ENCODE assay signal across 1 cellular context in genomic region chr5:178196986-178197385, GRCh38.
TF ChIP-seq lines count a peak whose summit lies in the region.

No MANE protein-coding gene starts in this region.

TF ChIP-seq in IMR-90, 13 proteins besides CTCF, POLR2A, EP300 and RAD21 (continued from another document):
- TF ChIP-seq SMC3 (IDR thresholded peaks at IDR 0.05; ENCODE audit: low read depth, low read length) = no peak
- no peak for TF ChIP-seq FOS (IDR thresholded peaks at IDR 0.05; ENCODE audit: low read depth, low read length)
- no peak for TF ChIP-seq RFX5 (IDR thresholded peaks at IDR 0.05; ENCODE audit: low read depth, low read length)
- no peak for TF ChIP-seq RCOR1 (IDR thresholded peaks at IDR 0.05; ENCODE audit: insufficient replicate concordance, low read length)
- no peak for TF ChIP-seq BHLHE40 (IDR thresholded peaks at IDR 0.05; ENCODE audit: low read depth, low read length)
- TF ChIP-seq ELK1 (IDR thresholded peaks at IDR 0.05; ENCODE audit: borderline replicate concordance, low read depth, low read length) = no peak
- no peak for TF ChIP-seq NFE2L2 (IDR thresholded peaks at IDR 0.05; ENCODE audit: low read depth, low read length)
- TF ChIP-seq CHD1 (IDR thresholded peaks at IDR 0.05; ENCODE audit: low read depth, low read length) = no peak
